ENCODE assay signal across 17 cellular contexts in the genomic region with DNA sequence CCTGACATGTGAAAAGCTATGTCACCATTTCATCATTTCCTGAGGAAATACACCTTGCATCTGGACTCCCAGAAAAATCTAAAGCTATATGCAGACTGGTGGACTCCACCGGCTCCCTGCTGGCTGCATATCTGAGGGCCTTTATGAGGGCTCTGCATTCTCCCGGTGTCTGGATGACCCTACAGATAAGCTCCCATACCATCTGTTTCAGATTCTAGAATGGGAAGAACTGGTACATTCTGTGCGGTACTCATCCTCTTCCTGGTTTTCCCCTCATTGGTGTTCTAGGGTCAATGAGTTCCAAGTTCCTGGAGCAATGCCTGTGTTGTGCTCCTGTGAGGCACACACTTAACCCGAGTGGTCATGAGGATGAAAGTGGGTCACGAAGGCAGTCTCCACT.
DNase-seq lines count a peak whose midpoint lies in the region; ATAC-seq and TF ChIP-seq lines count a peak whose summit lies in the region.
"Had no signal": no experiment of that assay in that cellular context is flagged by ENCODE, and none has a peak within 500 bp of the region (broad histone marks: within the 10 kb centered on the region; RNA-seq: fewer than 3 reads in every experiment).

No MANE protein-coding gene starts in this region.

- H2BK20ac ChIP-seq in IMR-90 (ENCODE audit: low read depth, low read length), result peak overlapping the region; percentile 98

- no peak for TF ChIP-seq POLR2A in IMR-90 (IDR thresholded peaks at IDR 0.05; ENCODE audit: low read depth, low read length)

- H3K23ac ChIP-seq in IMR-90 (ENCODE audit: low read depth, low read length), result peak overlapping the region; percentile 92

- peak overlapping the region; percentile 97 for H4K5ac ChIP-seq in IMR-90 (ENCODE audit: low read depth, low read length)

- in situ Hi-C loops in IMR-90 (cut with MboI; ENCODE audit: low sequenced_read_pairs), result no loop called here
- in situ Hi-C loops in brain microvascular endothelial cell (cut with HindIII; ENCODE audit: low pct_ligation_motif_present, low sequenced_read_pairs), result no loop called here
- in situ Hi-C loops in HAP-1 (cut with MboI; ENCODE audit: low sequenced_read_pairs), result no loop called here

- H3K27ac Mint-ChIP-seq in mesothelial cell of epicardium, result peak overlapping the region; percentile 89
- H3K27ac Mint-ChIP-seq: activated naive CD4-positive, alpha-beta T cell treated with anti-CD3 and anti-CD28 coated beads, Interleukin-2, amount 50 U/mL, for 24 hours; T-helper 17 cell; type B pancreatic cell had no signal

- H3K9me3 Mint-ChIP-seq in mesothelial cell of epicardium, result no peaks in the 10 kb centered on the region
- H3K9me3 Mint-ChIP-seq: activated naive CD4-positive, alpha-beta T cell treated with anti-CD3 and anti-CD28 coated beads, Interleukin-2, amount 50 U/mL, for 24 hours; type B pancreatic cell had no signal

- no peaks in the 10 kb centered on the region for H3K9me3 ChIP-seq in IMR-90 (ENCODE audit: control insufficient read depth, insufficient read depth, low read length)
- no peaks in the 10 kb centered on the region for H3K9me3 ChIP-seq in subcutaneous abdominal adipose tissue (ENCODE audit: control insufficient read depth in 5 of 5, low read length in 5 of 5)
- no peaks in the 10 kb centered on the region for H3K9me3 ChIP-seq in HAP-1
- H3K9me3 ChIP-seq: ovary had no signal

- peak overlapping the region; percentile 98 for H3K4ac ChIP-seq in IMR-90 (ENCODE audit: low read depth, low read length)

- peak overlapping the region; percentile 95 for H4K91ac ChIP-seq in IMR-90 (ENCODE audit: insufficient read depth, low read depth, low read length)

- peak overlapping the region; percentile 61 to 89 for H4K8ac ChIP-seq in IMR-90 (ENCODE audit: low read depth in 2 of 2, low read length in 2 of 2)

- no peaks in the 10 kb centered on the region for H3K27me3 ChIP-seq in IMR-90 (ENCODE audit: control insufficient read depth, insufficient read depth, low read length)
- no peaks in the 10 kb centered on the region for H3K27me3 ChIP-seq in brain microvascular endothelial cell (replicated peaks)
- no peaks in the 10 kb centered on the region for H3K27me3 ChIP-seq in subcutaneous abdominal adipose tissue (ENCODE audit: control insufficient read depth in 5 of 5, insufficient read depth in 4 of 5, low read length in 5 of 5)
- no peaks in the 10 kb centered on the region for H3K27me3 ChIP-seq in HAP-1 (ENCODE audit: low read depth)
- H3K27me3 ChIP-seq: ovary had no signal

- H2BK120ac ChIP-seq in IMR-90 (ENCODE audit: low read depth, low read length), result peak overlapping the region; percentile 95

- peak overlapping the region; percentile 91; the same call in 2 of the 3 replicates for H2BK15ac ChIP-seq in IMR-90 (ENCODE audit: low read depth, low read length)

- H3K4me2 ChIP-seq in IMR-90 (ENCODE audit: low read depth, low read length), result no peak overlapping the region; the same call in 1 of the 2 replicates

- no peak overlapping the region for H3K4me3 Mint-ChIP-seq in mesothelial cell of epicardium
- H3K4me3 Mint-ChIP-seq: activated naive CD4-positive, alpha-beta T cell treated with anti-CD3 and anti-CD28 coated beads, Interleukin-2, amount 50 U/mL, for 24 hours; T-helper 17 cell; type B pancreatic cell had no signal

- H3K4me1 Mint-ChIP-seq in mesothelial cell of epicardium, result peaks cover 46% of the 10 kb centered on the region
- H3K4me1 Mint-ChIP-seq: activated naive CD4-positive, alpha-beta T cell treated with anti-CD3 and anti-CD28 coated beads, Interleukin-2, amount 50 U/mL, for 24 hours; T-helper 17 cell had no signal

- H3K27ac ChIP-seq in IMR-90 (ENCODE audit: insufficient read depth, low read length) (peak overlapping the region; percentile 90), brain microvascular endothelial cell (peak overlapping the region; percentile 93), subcutaneous abdominal adipose tissue (ENCODE audit: low read depth, low read length) (peak overlapping the region; percentile 97)

- POLR2A ChIA-PET in IMR-90 (lab: Charles Lee; ENCODE audit: unreplicated experiment), result no interaction called here

- peaks cover 25% of the 10 kb centered on the region for H4K20me1 ChIP-seq in IMR-90 (ENCODE audit: insufficient read depth, low read length)

- no peaks in the 10 kb centered on the region for H3K27me3 Mint-ChIP-seq in mesothelial cell of epicardium (ENCODE audit: low read depth)
- H3K27me3 Mint-ChIP-seq: type B pancreatic cell had no signal

- peak overlapping the region; percentile 47 for H2AK9ac ChIP-seq in IMR-90 (replicated peaks; ENCODE audit: low read depth, low read length, poor library complexity)

- no peak for TF ChIP-seq RAD21 in IMR-90 (IDR thresholded peaks at IDR 0.05; ENCODE audit: low read length)

- H3K4me3 ChIP-seq in IMR-90 (ENCODE audit: insufficient read depth, low read depth, low read length) (no peak overlapping the region), brain microvascular endothelial cell (ENCODE audit: low read depth, low read length) (no peak overlapping the region), subcutaneous abdominal adipose tissue (ENCODE audit: low read depth in 1 of 5, low read length in 5 of 5) (no peak overlapping the region), HAP-1 (no peak overlapping the region)
- H3K4me3 ChIP-seq: ovary had no signal

- no peak for DNase-seq in IMR-90
- DNase-seq in brain microvascular endothelial cell, result no peak
- no peak for DNase-seq in mesothelial cell of epicardium (ENCODE audit: low spot score in 2 of 2, unreplicated experiment in 2 of 2)
- DNase-seq in HAP-1 (ENCODE audit: low spot score in 2 of 2), result no peak
- DNase-seq: erythroblast; NCI-H2029 treated with DMSO at 0.1 percent for 48 hours; NCI-H69; stimulated activated CD4-positive, alpha-beta T cell treated with anti-CD3 and anti-CD28 coated beads, Interleukin-15, amount 100 ng/mL, for 24 hours; T-helper 17 cell had no signal

- no peak for ATAC-seq in IMR-90 (ENCODE audit: low read depth)
- no peak for ATAC-seq in HG02610 (IDR thresholded peaks at IDR 0.05; ENCODE audit: unreplicated experiment)
- no peak for ATAC-seq in GM18873 (IDR thresholded peaks at IDR 0.05; ENCODE audit: low FRiP score, unreplicated experiment)
- no peak for ATAC-seq in HG03039 (IDR thresholded peaks at IDR 0.05; ENCODE audit: unreplicated experiment)
- ATAC-seq: activated CD4-positive, CD25-positive, alpha-beta regulatory T cell treated with anti-CD3 and anti-CD28 coated beads, Interleukin-2, amount 50 U/mL, for 24 hours; T-helper 17 cell had no signal

- no CpG with 5 or more reads among the region's 5 CpGs for WGBS in IMR-90 (ENCODE audit: extremely low coverage in 2 of 2, insufficient read length in 1 of 2), 2 experiments

- no peak overlapping the region for H2AFZ ChIP-seq in IMR-90 (replicated peaks; ENCODE audit: low read length, poor library complexity)

- CTCF ChIA-PET in IMR-90 (lab: Yijun Ruan, JAX), result interaction anchor here (0.6 to 1.7 kb wide), 4 partner anchors 13 to 313 kb away, joined by 3 to 6 read pairs (median 4); no protein-coding TSS in a partner anchor

- peak overlapping the region; percentile 95 for H2AK5ac ChIP-seq in IMR-90 (ENCODE audit: low read depth, low read length)

- no peak for TF ChIP-seq CTCF in IMR-90 (conservative IDR thresholded peaks at IDR 0.05; ENCODE audit: low read depth, low read length)
- no peak for TF ChIP-seq CTCF in brain microvascular endothelial cell (IDR thresholded peaks at IDR 0.05; ENCODE audit: low read depth, low read length, missing control alignments)
- TF ChIP-seq CTCF in mesothelial cell of epicardium (IDR thresholded peaks at IDR 0.05; ENCODE audit: unreplicated experiment), result no peak

- H3K79me1 ChIP-seq in IMR-90 (ENCODE audit: low read depth in 1 of 2, low read length in 2 of 2), result peaks cover 39 to 80% of the 10 kb centered on the region in 2 experiments; a peak in 3 of 4 replicates

- peaks cover 39% of the 10 kb centered on the region for H3K9me1 ChIP-seq in IMR-90 (ENCODE audit: insufficient read depth, low read length)

- dilution Hi-C loops in IMR-90 (cut with HindIII; ENCODE audit: low sequenced_read_pairs, unreplicated experiment), result no loop called here

- H3K14ac ChIP-seq in IMR-90 (replicated peaks; ENCODE audit: low read depth, low read length), result peak overlapping the region; percentile 98

- H3K18ac ChIP-seq in IMR-90 (ENCODE audit: low read depth, low read length), result peak overlapping the region; percentile 98

- BruUV-seq in IMR-90 (replicated peaks; lab: Mats Ljungman, UMichigan), result no TSS peak

- H3K36me3 ChIP-seq in IMR-90 (ENCODE audit: control insufficient read depth, insufficient read depth, low read length), result peaks cover 24% of the 10 kb centered on the region
- peaks cover 64% of the 10 kb centered on the region for H3K36me3 ChIP-seq in brain microvascular endothelial cell (replicated peaks)
- H3K36me3 ChIP-seq in subcutaneous abdominal adipose tissue (ENCODE audit: control insufficient read depth in 5 of 5, insufficient read depth in 5 of 5, low read length in 5 of 5), result peaks cover 0 to 38% (median 12%) of the 10 kb centered on the region in 5 donors
- H3K36me3 ChIP-seq in HAP-1 (replicated peaks), result no peaks in the 10 kb centered on the region
- H3K36me3 ChIP-seq: ovary had no signal

- peak overlapping the region; percentile 22; the same call in 1 of the 2 replicates for H3K9ac ChIP-seq in IMR-90 (ENCODE audit: low read depth, low read length)
- peak overlapping the region in 2 of 5 donors; percentile 35 to 49 for H3K9ac ChIP-seq in subcutaneous abdominal adipose tissue (ENCODE audit: low read length in 5 of 5)

- peaks cover 41% of the 10 kb centered on the region for H3K4me1 ChIP-seq in IMR-90 (ENCODE audit: control insufficient read depth, insufficient read depth, low read length)
- H3K4me1 ChIP-seq in subcutaneous abdominal adipose tissue (ENCODE audit: control insufficient read depth in 5 of 5, insufficient read depth in 5 of 5, low read length in 5 of 5), result peaks cover 32 to 83% (median 72%) of the 10 kb centered on the region in 5 donors
- no peaks in the 10 kb centered on the region for H3K4me1 ChIP-seq in HAP-1

- peak overlapping the region; percentile 100 for H2BK5ac ChIP-seq in IMR-90 (ENCODE audit: low read depth, low read length, poor library complexity, severe bottlenecking)

- intact Hi-C loops in IMR-90 (cut with micrococcal nuclease), result no loop called here

- peaks cover 2% of the 10 kb centered on the region for H3K36me3 Mint-ChIP-seq in mesothelial cell of epicardium
- H3K36me3 Mint-ChIP-seq: activated naive CD4-positive, alpha-beta T cell treated with anti-CD3 and anti-CD28 coated beads, Interleukin-2, amount 50 U/mL, for 24 hours; type B pancreatic cell had no signal

- peak overlapping the region; percentile 57 for H3K56ac ChIP-seq in IMR-90 (ENCODE audit: extremely low read depth, insufficient read depth, low read length)

TF ChIP-seq in IMR-90, 13 proteins besides CTCF, POLR2A, EP300 and RAD21 (continues in another document):
- no peak for TF ChIP-seq CEBPB (IDR thresholded peaks at IDR 0.05; ENCODE audit: low read depth, low read length)
- no peak for TF ChIP-seq MXI1 (IDR thresholded peaks at IDR 0.05; ENCODE audit: borderline replicate concordance, low read depth, low read length)
- no peak for TF ChIP-seq SMC3 (IDR thresholded peaks at IDR 0.05; ENCODE audit: low read depth, low read length)
- no peak for TF ChIP-seq NFE2L2 (IDR thresholded peaks at IDR 0.05; ENCODE audit: low read depth, low read length)
- no peak for TF ChIP-seq RFX5 (IDR thresholded peaks at IDR 0.05; ENCODE audit: low read depth, low read length)
- TF ChIP-seq MAFK (IDR thresholded peaks at IDR 0.05; ENCODE audit: low read depth, low read length), result no peak
